In genomic region chr1:186142159-186142558, GRCh38 we compare ENCODE assay signal across 7 cellular contexts.
"Had no signal": no experiment of that assay in that cellular context is flagged by ENCODE, and none has a peak within 500 bp of the region (broad histone marks: within the 10 kb centered on the region; RNA-seq: fewer than 3 reads in every experiment).

No MANE protein-coding gene starts in this region.

- FAIRE-seq: GM12878, GM12891, GM12892, GM18507, GM19239 had no signal

- DNase-seq: GDM1, GF-D8 had no signal

- H3K4me3 ChIP-seq: GM12878 had no signal

- ATAC-seq: GM12878 had no signal
